8 cellular contexts compared by ENCODE assay signal in genomic region chr2:171159326-171160118, GRCh38. TPM values are rescaled to one million over a fixed set of nuclear protein-coding genes. Genes with fewer than 3 reads are reported as not detected.
DNase-seq lines count a peak whose midpoint lies in the region; ATAC-seq, FAIRE-seq and TF ChIP-seq lines count a peak whose summit lies in the region.

No MANE protein-coding gene starts in this region.

- peak; percentile 78 for FAIRE-seq in GM18507 (lab: Jason Lieb, UNC)

- H2AFZ ChIP-seq in neuron (ENCODE audit: low read depth, low read length) = peak overlapping the region; percentile 24

- H3K27ac ChIP-seq in HL-60 (replicated peaks) = peak overlapping the region; percentile 99
- no peak overlapping the region for H3K27ac ChIP-seq in foreskin keratinocyte
- peak overlapping the region; percentile 92 for H3K27ac ChIP-seq in stomach smooth muscle (ENCODE audit: low read length)

- H3K36me3 ChIP-seq in neuron (ENCODE audit: insufficient read depth, low read length) = no peaks in the 10 kb centered on the region
- H3K36me3 ChIP-seq in stomach smooth muscle (ENCODE audit: control insufficient read depth in 2 of 2, insufficient read depth in 2 of 2, low read length in 2 of 2) = no peaks in the 10 kb centered on the region

- H3K4me1 ChIP-seq in foreskin keratinocyte (peaks cover 8% of the 10 kb centered on the region), neuron (ENCODE audit: insufficient read depth, low read length) (peaks cover 36% of the 10 kb centered on the region), stomach smooth muscle (ENCODE audit: control insufficient read depth, insufficient read depth, low read length) (peaks cover 13% of the 10 kb centered on the region)

- ATAC-seq in foreskin keratinocyte = peak; percentile 33

- H3K27me3 ChIP-seq in HL-60 (ENCODE audit: insufficient read depth, poor library complexity, severe bottlenecking) (no peaks in the 10 kb centered on the region), foreskin keratinocyte (no peaks in the 10 kb centered on the region), neuron (ENCODE audit: insufficient read depth, low read length) (no peaks in the 10 kb centered on the region), stomach smooth muscle (ENCODE audit: control insufficient read depth in 1 of 2, insufficient read depth in 2 of 2, low read length in 2 of 2) (no peaks in the 10 kb centered on the region)

- DNase-seq in AG08396 (ENCODE audit: low spot score) = peak; percentile 53
- no peak for DNase-seq in GM18507 (ENCODE audit: extremely low spot score, insufficient read length, low read depth)
- DNase-seq in HL-60 (ENCODE audit: low read depth in 1 of 2, low spot score in 1 of 2) = peak in 1 of 2 experiments; percentile 54
- peak; percentile 49 for DNase-seq in RPMI7951 (ENCODE audit: low read depth)
- peak; percentile 28 for DNase-seq in activated gamma-delta T cell treated with anti-CD3 and anti-CD28 coated beads, Interleukin-2, amount 50 U/mL, for 16 hours (ENCODE audit: low read depth)
- peak in 1 of 2 donors; percentile 60 for DNase-seq in foreskin keratinocyte

- peak; percentile 49 for TF ChIP-seq CTCF in HL-60 (IDR thresholded peaks at IDR 0.05; ENCODE audit: insufficient read depth, low read length)
- TF ChIP-seq CTCF in foreskin keratinocyte (conservative IDR thresholded peaks at IDR 0.05) = peak; percentile 66

- no peaks in the 10 kb centered on the region for H3K9me3 ChIP-seq in neuron (ENCODE audit: low read length)
- H3K9me3 ChIP-seq in stomach smooth muscle (ENCODE audit: control insufficient read depth in 2 of 2, low read length in 2 of 2) = no peaks in the 10 kb centered on the region

- peak overlapping the region; percentile 91 for H3K4me3 ChIP-seq in HL-60 (replicated peaks; ENCODE audit: insufficient read depth, low read length)
- H3K4me3 ChIP-seq in neuron (ENCODE audit: low read length) = peak overlapping the region; percentile 79
- H3K4me3 ChIP-seq in stomach smooth muscle (ENCODE audit: low read length in 2 of 2) = peak overlapping the region; percentile 62 to 96

- peak overlapping the region; percentile 74 to 88 for H3K9ac ChIP-seq in stomach smooth muscle (ENCODE audit: low read length in 2 of 2)

RNA-seq across cellular contexts. Expression of gene TLK1, which starts 1.2 kb away (rescaled TPM):
- total RNA-seq in RPMI7951 (2014; rRNA removed; shearing (Covaris generic)) = 10.5 and 13.6 TPM in 2 replicates
- total RNA-seq in foreskin keratinocyte = 24.0 and 26.8 TPM in 2 replicates
- polyA plus RNA-seq in foreskin keratinocyte = 5.3 and 6.9 TPM in 2 replicates
